ENCODE assay signal across 14 cellular contexts in the genomic region with DNA sequence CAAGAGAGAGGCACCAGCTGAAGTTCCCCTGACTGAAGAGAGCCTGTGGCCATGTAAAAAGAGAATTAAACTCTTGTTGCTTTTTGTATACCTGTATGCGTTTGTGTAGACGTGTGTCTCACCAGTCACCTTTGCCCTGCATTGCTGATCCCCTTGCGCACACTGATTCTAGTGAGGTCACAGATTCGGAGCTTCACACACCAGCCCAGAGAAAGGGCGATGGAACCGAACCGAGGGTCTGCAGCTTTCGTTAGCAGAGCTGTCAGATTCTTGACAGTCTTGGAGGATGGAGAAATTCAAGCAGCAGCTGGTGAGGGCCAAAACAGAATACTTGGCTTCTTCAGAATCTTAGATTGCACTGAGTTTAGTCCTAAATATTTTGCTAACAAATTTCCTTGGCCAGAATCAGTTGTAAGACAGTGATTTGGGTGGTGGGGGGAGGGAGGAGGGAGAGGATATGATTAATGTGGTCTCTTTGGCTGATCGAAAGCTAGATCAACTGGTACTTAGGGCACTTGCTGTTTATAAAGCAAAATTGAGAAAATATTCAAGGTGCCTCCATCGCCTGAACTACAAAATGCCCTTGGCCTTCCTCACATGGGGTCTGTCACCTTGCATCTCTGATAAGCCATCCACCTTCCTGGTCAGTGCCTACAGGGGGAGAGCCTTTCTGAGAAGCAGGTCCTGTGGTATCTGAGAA.
A peak's percentile ranks its signal among the peaks of the same experiment; 100 is the strongest.
DNase-seq lines count a peak whose midpoint lies in the region; ATAC-seq and TF ChIP-seq lines count a peak whose summit lies in the region.
"Had no signal": no experiment of that assay in that cellular context is flagged by ENCODE, and none has a peak within 500 bp of the region (broad histone marks: within the 10 kb centered on the region; RNA-seq: fewer than 3 reads in every experiment).

No MANE protein-coding gene starts in this region.

- no peaks in the 10 kb centered on the region for H3K9me3 Mint-ChIP-seq in activated naive CD8-positive, alpha-beta T cell treated with anti-CD3 and anti-CD28 coated beads, Interleukin-2, amount 10 ng/mL, durations not matched to agents 7 days and 5 days
- H3K9me3 Mint-ChIP-seq: CD8-positive, alpha-beta T cell had no signal

- CTCF ChIA-PET in A673 (lab: Charles Lee), result no interaction called here

- WGBS in mesodermal cell (ENCODE audit: insufficient coverage in 2 of 2), 2 experiments, result 96% methylated on average over 8 of the region's 10 CpGs

- H3K27ac ChIP-seq in A673 (ENCODE audit: low read depth, low read length, poor library complexity, severe bottlenecking), result peak overlapping the region; percentile 83
- peak overlapping the region; percentile 98 for H3K27ac ChIP-seq in mesodermal cell (ENCODE audit: low read depth, low read length, severe bottlenecking)

- BruUV-seq in A673 (replicated peaks; lab: Mats Ljungman, UMichigan), result no TSS peak

- H3K27me3 Mint-ChIP-seq in activated naive CD8-positive, alpha-beta T cell treated with anti-CD3 and anti-CD28 coated beads, Interleukin-2, amount 10 ng/mL, durations not matched to agents 7 days and 5 days, result no peaks in the 10 kb centered on the region

- peak overlapping the region; percentile 17; the same call in 1 of the 2 replicates for H3K9ac ChIP-seq in ES-I3 (ENCODE audit: low read depth, low read length)

- H3K36me3 ChIP-seq in A673 (ENCODE audit: insufficient read depth, low read length, poor library complexity, severe bottlenecking) (no peaks in the 10 kb centered on the region), ES-I3 (ENCODE audit: insufficient read depth, low read length) (peaks cover 20% of the 10 kb centered on the region), mesodermal cell (ENCODE audit: control insufficient read depth, insufficient read depth, low read length) (peaks cover 19% of the 10 kb centered on the region)

- peak overlapping the region; percentile 91 for H3K27ac Mint-ChIP-seq in activated naive CD8-positive, alpha-beta T cell treated with anti-CD3 and anti-CD28 coated beads, Interleukin-2, amount 10 ng/mL, durations not matched to agents 7 days and 5 days

- peaks cover 37% of the 10 kb centered on the region for H3K4me1 ChIP-seq in A673 (ENCODE audit: insufficient read depth, low read length, poor library complexity, severe bottlenecking)
- peaks cover 31% of the 10 kb centered on the region for H3K4me1 ChIP-seq in ES-I3 (ENCODE audit: insufficient read depth, low read length)
- peaks cover 43% of the 10 kb centered on the region for H3K4me1 ChIP-seq in mesodermal cell (ENCODE audit: control insufficient read depth, insufficient read depth, low read length, poor library complexity, severe bottlenecking)

- H3K36me3 Mint-ChIP-seq in activated naive CD8-positive, alpha-beta T cell treated with anti-CD3 and anti-CD28 coated beads, Interleukin-2, amount 10 ng/mL, durations not matched to agents 7 days and 5 days, result peaks cover 2% of the 10 kb centered on the region
- H3K36me3 Mint-ChIP-seq: CD8-positive, alpha-beta T cell had no signal

- TF ChIP-seq CTCF in A673 (conservative IDR thresholded peaks at IDR 0.05; ENCODE audit: low read depth, low read length), result no peak

- peak overlapping the region; percentile 79 for H3K4me3 Mint-ChIP-seq in activated naive CD8-positive, alpha-beta T cell treated with anti-CD3 and anti-CD28 coated beads, Interleukin-2, amount 10 ng/mL, durations not matched to agents 7 days and 5 days

- H3K9me3 ChIP-seq in A673 (ENCODE audit: low read depth, low read length, poor library complexity, severe bottlenecking) (no peaks in the 10 kb centered on the region), ES-I3 (ENCODE audit: control insufficient read depth, insufficient read depth, low read length) (no peaks in the 10 kb centered on the region), mesodermal cell (ENCODE audit: control insufficient read depth, low read length) (no peaks in the 10 kb centered on the region)
- H3K9me3 ChIP-seq: gastroesophageal sphincter had no signal

- H3K4me3 ChIP-seq in A673 (ENCODE audit: low read depth, low read length, poor library complexity, severe bottlenecking) (no peak overlapping the region), mesodermal cell (ENCODE audit: extremely low read depth, insufficient read depth, low read length, poor library complexity, severe bottlenecking) (no peak overlapping the region)
- H3K4me3 ChIP-seq: gastroesophageal sphincter had no signal

- no peaks in the 10 kb centered on the region for H3K27me3 ChIP-seq in A673 (replicated peaks; ENCODE audit: insufficient read depth, low read depth, low read length, poor library complexity)
- H3K27me3 ChIP-seq: gastroesophageal sphincter had no signal

- peaks cover 30% of the 10 kb centered on the region for H3K4me1 Mint-ChIP-seq in activated naive CD8-positive, alpha-beta T cell treated with anti-CD3 and anti-CD28 coated beads, Interleukin-2, amount 10 ng/mL, durations not matched to agents 7 days and 5 days

- DNase-seq in A673 (ENCODE audit: low spot score) (no peak), glomerular visceral epithelial cell (ENCODE audit: extremely low spot score) (no peak), cerebellar cortex (ENCODE audit: low spot score) (no peak)
- no peak for DNase-seq in activated naive CD8-positive, alpha-beta T cell treated with anti-CD3 and anti-CD28 coated beads, Interleukin-2, amount 10 ng/mL, durations not matched to agents 7 days and 5 days
- DNase-seq in NK-92 treated with Interleukin-12 subunit alpha and Interleukin-12 subunit beta, amount 100 ng/mL, for 24 hours (lab: John Stamatoyannopoulos, UW), result no peak
- DNase-seq in activated CD4-positive, CD25-positive, alpha-beta regulatory T cell treated with anti-CD3 and anti-CD28 coated beads, Interleukin-2, amount 50 U/mL, for 72 hours, result no peak
- DNase-seq: activated T-cell treated with anti-CD3 and anti-CD28 coated beads, Interleukin-2, amount 50 U/mL, for 1 hour; midbrain; NCI-H1436; T-helper 9 cell had no signal

- intact Hi-C loops in A673 (cut with micrococcal nuclease; ENCODE audit: unreplicated experiment), result no loop called here

- POLR2A ChIA-PET in A673 (lab: Charles Lee; ENCODE audit: low non-redundant PET), result no interaction called here
- POLR2A ChIA-PET in activated naive CD8-positive, alpha-beta T cell treated with anti-CD3 and anti-CD28 coated beads, Interleukin-2, amount 10 ng/mL, durations not matched to agents 7 days and 5 days (lab: Charles Lee), result interaction anchor here (0.5 to 1.8 kb wide), 5 partner anchors 8 to 191 kb away, joined by 3 to 9 read pairs (median 3); no protein-coding TSS in a partner anchor

- no peak for ATAC-seq in activated naive CD8-positive, alpha-beta T cell treated with anti-CD3 and anti-CD28 coated beads, Interleukin-2, amount 10 ng/mL, durations not matched to agents 7 days and 5 days (ENCODE audit: low read depth)
